ENCODE assay signal across 1 cellular context in genomic region chr6:23243858-23244257, GRCh38.
TF ChIP-seq lines count a peak whose summit lies in the region.

No MANE protein-coding gene starts in this region.

TF ChIP-seq in Ishikawa, 13 proteins besides CTCF, POLR2A, EP300 and RAD21:
- TF ChIP-seq, protein P1, sequence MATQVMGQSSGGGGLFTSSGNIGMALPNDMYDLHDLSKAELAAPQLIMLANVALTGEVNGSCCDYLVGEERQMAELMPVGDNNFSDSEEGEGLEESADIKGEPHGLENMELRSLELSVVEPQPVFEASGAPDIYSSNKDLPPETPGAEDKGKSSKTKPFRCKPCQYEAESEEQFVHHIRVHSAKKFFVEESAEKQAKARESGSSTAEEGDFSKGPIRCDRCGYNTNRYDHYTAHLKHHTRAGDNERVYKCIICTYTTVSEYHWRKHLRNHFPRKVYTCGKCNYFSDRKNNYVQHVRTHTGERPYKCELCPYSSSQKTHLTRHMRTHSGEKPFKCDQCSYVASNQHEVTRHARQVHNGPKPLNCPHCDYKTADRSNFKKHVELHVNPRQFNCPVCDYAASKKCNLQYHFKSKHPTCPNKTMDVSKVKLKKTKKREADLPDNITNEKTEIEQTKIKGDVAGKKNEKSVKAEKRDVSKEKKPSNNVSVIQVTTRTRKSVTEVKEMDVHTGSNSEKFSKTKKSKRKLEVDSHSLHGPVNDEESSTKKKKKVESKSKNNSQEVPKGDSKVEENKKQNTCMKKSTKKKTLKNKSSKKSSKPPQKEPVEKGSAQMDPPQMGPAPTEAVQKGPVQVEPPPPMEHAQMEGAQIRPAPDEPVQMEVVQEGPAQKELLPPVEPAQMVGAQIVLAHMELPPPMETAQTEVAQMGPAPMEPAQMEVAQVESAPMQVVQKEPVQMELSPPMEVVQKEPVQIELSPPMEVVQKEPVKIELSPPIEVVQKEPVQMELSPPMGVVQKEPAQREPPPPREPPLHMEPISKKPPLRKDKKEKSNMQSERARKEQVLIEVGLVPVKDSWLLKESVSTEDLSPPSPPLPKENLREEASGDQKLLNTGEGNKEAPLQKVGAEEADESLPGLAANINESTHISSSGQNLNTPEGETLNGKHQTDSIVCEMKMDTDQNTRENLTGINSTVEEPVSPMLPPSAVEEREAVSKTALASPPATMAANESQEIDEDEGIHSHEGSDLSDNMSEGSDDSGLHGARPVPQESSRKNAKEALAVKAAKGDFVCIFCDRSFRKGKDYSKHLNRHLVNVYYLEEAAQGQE (IDR thresholded peaks at IDR 0.05; ENCODE audit: low read depth), result no peak
- TF ChIP-seq, protein P2, sequence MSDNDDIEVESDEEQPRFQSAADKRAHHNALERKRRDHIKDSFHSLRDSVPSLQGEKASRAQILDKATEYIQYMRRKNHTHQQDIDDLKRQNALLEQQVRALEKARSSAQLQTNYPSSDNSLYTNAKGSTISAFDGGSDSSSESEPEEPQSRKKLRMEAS (IDR thresholded peaks at IDR 0.05), result no peak
- TF ChIP-seq EGR1 (IDR thresholded peaks at IDR 0.05) (no peak), TCF12 (IDR thresholded peaks at IDR 0.05; ENCODE audit: low read depth) (no peak), TAF1 (IDR thresholded peaks at IDR 0.05; ENCODE audit: low read depth) (no peak), CEBPB (IDR thresholded peaks at IDR 0.05) (peak; percentile 36; the same call in 1 of the 2 replicates)
